Comparison of ENCODE assay signal across 15 cellular contexts in genomic region chr2:241814571-241815476, GRCh38. TPM values are rescaled to one million over a fixed set of nuclear protein-coding genes. Genes with fewer than 3 reads are reported as not detected.
A peak's percentile ranks its signal among the peaks of the same experiment; 100 is the strongest.
DNase-seq lines count a peak whose midpoint lies in the region; ATAC-seq, FAIRE-seq and TF ChIP-seq lines count a peak whose summit lies in the region.
"Had no signal": no experiment of that assay in that cellular context is flagged by ENCODE, and none has a peak within 500 bp of the region (broad histone marks: within the 10 kb centered on the region; RNA-seq: fewer than 3 reads in every experiment).

No MANE protein-coding gene starts in this region.

- H3K27me3 Mint-ChIP-seq in WTC11 (ENCODE audit: low read depth) (no peaks in the 10 kb centered on the region), MCF 10A (ENCODE audit: insufficient read depth, unreplicated experiment) (peaks cover 11% of the 10 kb centered on the region)
- peaks cover 0 to 3% of the 10 kb centered on the region in 2 donors for H3K27me3 Mint-ChIP-seq in natural killer cell treated with Interleukin-12 subunit alpha and Interleukin-12 subunit beta and Interleukin-15 and Interleukin-18, amount 100 ng/mL, for 72 hours
- H3K27me3 Mint-ChIP-seq: stimulated activated naive CD8-positive, alpha-beta T cell treated with anti-CD3 and anti-CD28 coated beads, Interleukin-15, Interleukin-2, amounts not matched to agents 100 ng/mL and 50 ng/mL, for 24 hours had no signal

- CTCF ChIA-PET in WTC11 (lab: Charles Lee): no interaction called here
- CTCF ChIA-PET in HepG2 (lab: Yijun Ruan, JAX; ENCODE audit: low intra/inter-chr PET ratio, low total read pairs): no interaction called here
- CTCF ChIA-PET in MCF 10A (lab: Yijun Ruan, JAX): interaction anchor here (0.5 kb wide), 1 partner anchor 160 kb away, joined by 3 read pairs; no protein-coding TSS in a partner anchor

- no peak for ATAC-seq in Right ventricle myocardium inferior
- ATAC-seq in WTC11: peak; percentile 22
- ATAC-seq in HepG2: peak; percentile 1; the same call in 2 of the 3 replicates
- no peak for ATAC-seq in natural killer cell treated with Interleukin-12 subunit alpha and Interleukin-12 subunit beta and Interleukin-15 and Interleukin-18, amount 100 ng/mL, for 72 hours
- ATAC-seq: foreskin keratinocyte had no signal

- H3K27me3 ChIP-seq in left ventricle myocardium inferior (ENCODE audit: low read depth) (no peaks in the 10 kb centered on the region), HepG2 (ENCODE audit: control insufficient read depth in 1 of 2, insufficient read depth in 2 of 2, low read length in 2 of 2) (no peaks in the 10 kb centered on the region)

- H3K27ac ChIP-seq in left ventricle myocardium inferior (replicated peaks) (no peak overlapping the region), HepG2 (ENCODE audit: extremely low read length, insufficient read depth, low read length) (no peak overlapping the region)
- H3K27ac ChIP-seq: foreskin keratinocyte, prostate gland had no signal

- no peaks in the 10 kb centered on the region for H3K36me3 Mint-ChIP-seq in WTC11
- H3K36me3 Mint-ChIP-seq in MCF 10A (ENCODE audit: insufficient read depth, unreplicated experiment): no peaks in the 10 kb centered on the region
- no peaks in the 10 kb centered on the region for H3K36me3 Mint-ChIP-seq in natural killer cell treated with Interleukin-12 subunit alpha and Interleukin-12 subunit beta and Interleukin-15 and Interleukin-18, amount 100 ng/mL, for 72 hours
- H3K36me3 Mint-ChIP-seq: naive B cell had no signal

- no peak for TF ChIP-seq RAD21 in HepG2 (CRISPR knock-in tag; IDR thresholded peaks at IDR 0.05)

- H3K4me3 Mint-ChIP-seq in WTC11: no peak overlapping the region
- H3K4me3 Mint-ChIP-seq in MCF 10A (ENCODE audit: unreplicated experiment): no peak overlapping the region
- H3K4me3 Mint-ChIP-seq in natural killer cell treated with Interleukin-12 subunit alpha and Interleukin-12 subunit beta and Interleukin-15 and Interleukin-18, amount 100 ng/mL, for 72 hours: no peak overlapping the region
- H3K4me3 Mint-ChIP-seq: stimulated activated naive CD8-positive, alpha-beta T cell treated with anti-CD3 and anti-CD28 coated beads, Interleukin-15, Interleukin-2, amounts not matched to agents 100 ng/mL and 50 ng/mL, for 24 hours had no signal

- 95% methylated on average over 57 of the region's 58 CpGs for WGBS in HepG2 (ENCODE audit: low lambda C conversion rate)

- FAIRE-seq in HepG2 (lab: Jason Lieb, UNC): no peak

- no peaks in the 10 kb centered on the region for H3K36me3 ChIP-seq in left ventricle myocardium inferior
- peaks cover 1 to 6% of the 10 kb centered on the region in 2 experiments; a peak in 3 of 5 replicates for H3K36me3 ChIP-seq in HepG2 (replicated peaks in 1 of 2; ENCODE audit: control insufficient read depth in 1 of 2, insufficient read depth in 2 of 2, low read length in 2 of 2)
- H3K36me3 ChIP-seq: HAP-1, prostate gland had no signal

- no peaks in the 10 kb centered on the region for H3K9me3 ChIP-seq in left ventricle myocardium inferior (replicated peaks)
- H3K9me3 ChIP-seq in HepG2 (ENCODE audit: low read length): no peaks in the 10 kb centered on the region
- H3K9me3 ChIP-seq: HAP-1, prostate gland had no signal

- no peak for TF ChIP-seq POLR2A in HepG2 (IDR thresholded peaks at IDR 0.05; ENCODE audit: insufficient read depth in 1 of 2, low read depth in 2 of 2, low read length in 2 of 2)

- intact Hi-C loops in Right ventricle myocardium inferior (cut with DNase I): no loop called here
- intact Hi-C loops in left ventricle myocardium inferior (cut with micrococcal nuclease): no loop called here
- intact Hi-C loops in HepG2 (cut with micrococcal nuclease; ENCODE audit: unreplicated experiment): no loop called here
- intact Hi-C loops in MCF 10A (cut with micrococcal nuclease): no loop called here

- H3K27ac Mint-ChIP-seq in WTC11: no peak overlapping the region
- no peak overlapping the region for H3K27ac Mint-ChIP-seq in MCF 10A (ENCODE audit: low read depth, unreplicated experiment)
- no peak overlapping the region for H3K27ac Mint-ChIP-seq in natural killer cell treated with Interleukin-12 subunit alpha and Interleukin-12 subunit beta and Interleukin-15 and Interleukin-18, amount 100 ng/mL, for 72 hours
- H3K27ac Mint-ChIP-seq: stimulated activated naive CD8-positive, alpha-beta T cell treated with anti-CD3 and anti-CD28 coated beads, Interleukin-15, Interleukin-2, amounts not matched to agents 100 ng/mL and 50 ng/mL, for 24 hours had no signal

- in situ Hi-C loops in HepG2 (cut with HindIII; ENCODE audit: extremely low pct_ligation_motif_present, low pct_unique_long_range_greater_than_20kb): no loop called here

- peaks cover 10% of the 10 kb centered on the region; the same call in 1 of the 2 replicates for H4K20me1 ChIP-seq in HepG2 (ENCODE audit: insufficient read depth, low read length)

- no peak overlapping the region for H2AFZ ChIP-seq in HepG2 (ENCODE audit: low read length)

- no TSS peak for BruUV-seq in HepG2 (replicated peaks; lab: Mats Ljungman, UMichigan)
- BruUV-seq in MCF 10A (replicated peaks; lab: Mats Ljungman, UMichigan): no TSS peak

- DNase-seq in Right ventricle myocardium inferior (ENCODE audit: missing footprints) (peak; percentile 63), left ventricle myocardium inferior (no peak), WTC11 (ENCODE audit: low spot score) (no peak), HepG2 (ENCODE audit: low spot score) (no peak), ureter (ENCODE audit: low spot score) (peak; percentile 37), globus pallidus (ENCODE audit: low spot score) (no peak), MCF 10A (ENCODE audit: unreplicated experiment) (no peak)
- DNase-seq in natural killer cell treated with Interleukin-12 subunit alpha and Interleukin-12 subunit beta and Interleukin-15 and Interleukin-18, amount 100 ng/mL, for 72 hours (ENCODE audit: low spot score): no peak
- DNase-seq: foreskin keratinocyte, naive B cell, NCI-H2029 treated with DMSO at 0.1 percent for 48 hours had no signal

- H3K4me1 Mint-ChIP-seq in WTC11 (no peaks in the 10 kb centered on the region), MCF 10A (ENCODE audit: insufficient read depth, unreplicated experiment) (no peaks in the 10 kb centered on the region)
- peaks cover 8% of the 10 kb centered on the region in 2 donors for H3K4me1 Mint-ChIP-seq in natural killer cell treated with Interleukin-12 subunit alpha and Interleukin-12 subunit beta and Interleukin-15 and Interleukin-18, amount 100 ng/mL, for 72 hours (ENCODE audit: low read depth in 2 of 2)

- H3K79me2 ChIP-seq in HepG2 (ENCODE audit: insufficient read depth, low read length): peaks cover 33% of the 10 kb centered on the region

- no peaks in the 10 kb centered on the region for H3K9me3 Mint-ChIP-seq in WTC11
- no peaks in the 10 kb centered on the region for H3K9me3 Mint-ChIP-seq in MCF 10A (ENCODE audit: unreplicated experiment)
- H3K9me3 Mint-ChIP-seq in natural killer cell treated with Interleukin-12 subunit alpha and Interleukin-12 subunit beta and Interleukin-15 and Interleukin-18, amount 100 ng/mL, for 72 hours: no peaks in the 10 kb centered on the region
- H3K9me3 Mint-ChIP-seq: naive B cell; stimulated activated naive CD8-positive, alpha-beta T cell treated with anti-CD3 and anti-CD28 coated beads, Interleukin-15, Interleukin-2, amounts not matched to agents 100 ng/mL and 50 ng/mL, for 24 hours had no signal

- H3K4me3 ChIP-seq in left ventricle myocardium inferior: no peak overlapping the region
- H3K4me3 ChIP-seq in HepG2 (replicated peaks in 1 of 3; ENCODE audit: insufficient read depth in 1 of 3, low read depth in 2 of 3, low read length in 3 of 3): no peak overlapping the region
- H3K4me3 ChIP-seq: HAP-1, lung, prostate gland had no signal

- no peak for TF ChIP-seq CTCF in left ventricle myocardium inferior (IDR thresholded peaks at IDR 0.05; ENCODE audit: borderline replicate concordance)
- TF ChIP-seq CTCF in WTC11 (IDR thresholded peaks at IDR 0.05): no peak
- no peak for TF ChIP-seq CTCF in HepG2 (CRISPR knock-in tag; IDR thresholded peaks at IDR 0.05)
- TF ChIP-seq CTCF in MCF 10A (IDR thresholded peaks at IDR 0.05; ENCODE audit: unreplicated experiment): no peak

- POLR2A ChIA-PET in WTC11 (lab: Charles Lee): no interaction called here
- POLR2A ChIA-PET in HepG2 (lab: Yijun Ruan, JAX): interaction anchor here (1.3 kb wide), 1 partner anchor 45 kb away, joined by 3 read pairs; no protein-coding TSS in a partner anchor
- POLR2A ChIA-PET in MCF 10A (lab: Yijun Ruan, JAX): no interaction called here

- no peak overlapping the region for H3K9ac ChIP-seq in HepG2 (ENCODE audit: insufficient read depth, low read depth, low read length)

- H3K4me2 ChIP-seq in HepG2 (ENCODE audit: low read depth, low read length): no peak overlapping the region

- H3K4me1 ChIP-seq in left ventricle myocardium inferior (peaks cover 28% of the 10 kb centered on the region), HepG2 (ENCODE audit: insufficient read depth, low read length) (peaks cover 54% of the 10 kb centered on the region)
- H3K4me1 ChIP-seq: foreskin keratinocyte, HAP-1, prostate gland had no signal

- TF ChIP-seq EP300 in HepG2 (IDR thresholded peaks at IDR 0.05; ENCODE audit: low read depth in 2 of 2, low read length in 2 of 2): no peak
- no peak for TF ChIP-seq EP300 in HepG2 (CRISPR knock-in tag; IDR thresholded peaks at IDR 0.05; ENCODE audit: borderline replicate concordance)

RNA-seq across cellular contexts. Expression of gene NEU4, which starts 5.8 kb away (rescaled TPM):
- total RNA-seq in Right ventricle myocardium inferior (0.30 TPM), left ventricle myocardium inferior (not detected), WTC11 (2021) (2.2 to 4.1 TPM (median 3.0 TPM) in 3 replicates), HepG2 (2016; rRNA removed; fragmentation: Illumina TruSeq; extraction: Trizol) (104 and 107 TPM in 2 replicates), ureter (0.49 TPM), MCF 10A (2022) (not detected in 2 replicates)
- total RNA-seq in HepG2 (2016; cell fraction: cytosol; rRNA removed; fragmentation: Illumina TruSeq; extraction: Trizol; ENCODE audit: low read depth): 27.0 and 30.1 TPM in 2 replicates
- total RNA-seq in HepG2 (2016; cell fraction: insoluble cytoplasmic fraction; rRNA removed; fragmentation: Illumina TruSeq; extraction: Trizol): 108 and 118 TPM in 2 replicates
- total RNA-seq in HepG2 (2016; cell fraction: membrane; rRNA removed; fragmentation: Illumina TruSeq; extraction: Trizol): 67.8 and 70.6 TPM in 2 replicates
- 43.9 and 53.0 TPM in 2 replicates for total RNA-seq in HepG2 (2016; cell fraction: nucleus; rRNA removed; fragmentation: Illumina TruSeq; extraction: Trizol)
- 53.5 and 71.4 TPM in 2 replicates for polyA plus RNA-seq in HepG2 (2011; rRNA removed)
- polyA plus RNA-seq in HepG2 (2011; cell fraction: cytosol; rRNA removed): 52.8 and 126 TPM in 2 replicates
- 167 and 187 TPM in 2 replicates for polyA plus RNA-seq in HepG2 (2011; cell fraction: nucleus; rRNA removed)
- 34.5 and 40.6 TPM in 2 replicates for polyA plus RNA-seq in HepG2 (2012)
- 23.8 and 25.7 TPM in 2 replicates for polyA plus RNA-seq in HepG2 (2016; cell fraction: cytosol; fragmentation: Illumina TruSeq; extraction: Trizol; ENCODE audit: low read depth)
- polyA plus RNA-seq in HepG2 (2016; cell fraction: insoluble cytoplasmic fraction; fragmentation: Illumina TruSeq; extraction: Trizol; ENCODE audit: low read depth): 96.8 and 121 TPM in 2 replicates
- polyA plus RNA-seq in HepG2 (2016; cell fraction: membrane; fragmentation: Illumina TruSeq; extraction: Trizol; ENCODE audit: low read depth): 48.5 and 51.3 TPM in 2 replicates
- polyA plus RNA-seq in HepG2 (2016; cell fraction: nucleus; fragmentation: Illumina TruSeq; extraction: Trizol; ENCODE audit: insufficient read depth, low read depth): 84.0 and 95.2 TPM in 2 replicates
- 114 TPM in 1 of 2 replicates, not detected in the other for polyA minus RNA-seq in HepG2 (2011; rRNA and poly(A)+ RNA removed; ENCODE audit: low replicate concordance)
- 45.5 and 50.7 TPM in 2 replicates for polyA minus RNA-seq in HepG2 (2011; cell fraction: cytosol; rRNA and poly(A)+ RNA removed)
- polyA minus RNA-seq in HepG2 (2011; cell fraction: nucleus; rRNA and poly(A)+ RNA removed): 32.4 and 35.0 TPM in 2 replicates
- 1 to 10 TPM in 1 of 2 donors, under 1 TPM in 1; 0.86 to 3.8 TPM for total RNA-seq in natural killer cell treated with Interleukin-12 subunit alpha and Interleukin-12 subunit beta and Interleukin-15 and Interleukin-18, amount 100 ng/mL, for 72 hours
- total RNA-seq: foreskin keratinocyte had no signal
- polyA plus RNA-seq: foreskin keratinocyte had no signal

RNA-seq across cellular contexts. Expression of gene GAL3ST2, which starts 38.2 kb away (rescaled TPM):
- total RNA-seq in Right ventricle myocardium inferior (not detected), left ventricle myocardium inferior (not detected), WTC11 (2021) (0.73 to 0.98 TPM (median 0.78 TPM) in 3 replicates), HepG2 (2016; rRNA removed; fragmentation: Illumina TruSeq; extraction: Trizol) (0.20 and 0.72 TPM in 2 replicates), ureter (0.47 TPM), MCF 10A (2022) (0.37 TPM in 1 of 2 replicates, not detected in the other)
- 0.30 TPM in 1 of 2 replicates, not detected in the other for total RNA-seq in HepG2 (2016; cell fraction: cytosol; rRNA removed; fragmentation: Illumina TruSeq; extraction: Trizol; ENCODE audit: low read depth)
- 0.32 and 0.36 TPM in 2 replicates for total RNA-seq in HepG2 (2016; cell fraction: insoluble cytoplasmic fraction; rRNA removed; fragmentation: Illumina TruSeq; extraction: Trizol)
- total RNA-seq in HepG2 (2016; cell fraction: membrane; rRNA removed; fragmentation: Illumina TruSeq; extraction: Trizol): 0.34 and 0.52 TPM in 2 replicates
- 0.72 and 0.75 TPM in 2 replicates for total RNA-seq in HepG2 (2016; cell fraction: nucleus; rRNA removed; fragmentation: Illumina TruSeq; extraction: Trizol)
- 0.17 and 0.30 TPM in 2 replicates for polyA plus RNA-seq in HepG2 (2011; rRNA removed)
- polyA plus RNA-seq in HepG2 (2011; cell fraction: cytosol; rRNA removed): 0.14 and 0.27 TPM in 2 replicates
- polyA plus RNA-seq in HepG2 (2011; cell fraction: nucleus; rRNA removed): 4.0 and 5.9 TPM in 2 replicates
- 0.87 and 1.1 TPM in 2 replicates for polyA plus RNA-seq in HepG2 (2012)
- polyA plus RNA-seq in HepG2 (2016; cell fraction: cytosol; fragmentation: Illumina TruSeq; extraction: Trizol; ENCODE audit: low read depth): 0.07 TPM in 1 of 2 replicates, not detected in the other
- polyA plus RNA-seq in HepG2 (2016; cell fraction: insoluble cytoplasmic fraction; fragmentation: Illumina TruSeq; extraction: Trizol; ENCODE audit: low read depth): 0.29 and 0.79 TPM in 2 replicates
- 0.31 and 0.40 TPM in 2 replicates for polyA plus RNA-seq in HepG2 (2016; cell fraction: membrane; fragmentation: Illumina TruSeq; extraction: Trizol; ENCODE audit: low read depth)
- 2.5 and 3.4 TPM in 2 replicates for polyA plus RNA-seq in HepG2 (2016; cell fraction: nucleus; fragmentation: Illumina TruSeq; extraction: Trizol; ENCODE audit: insufficient read depth, low read depth)
- 2.6 TPM in 1 of 2 replicates, not detected in the other for polyA minus RNA-seq in HepG2 (2011; rRNA and poly(A)+ RNA removed; ENCODE audit: low replicate concordance)
- 1.1 and 1.4 TPM in 2 replicates for polyA minus RNA-seq in HepG2 (2011; cell fraction: cytosol; rRNA and poly(A)+ RNA removed)
- 1.9 and 2.1 TPM in 2 replicates for polyA minus RNA-seq in HepG2 (2011; cell fraction: nucleus; rRNA and poly(A)+ RNA removed)
- 1 to 10 TPM in 1 of 2 donors, under 1 TPM in 1; 0.83 to 2.8 TPM for total RNA-seq in natural killer cell treated with Interleukin-12 subunit alpha and Interleukin-12 subunit beta and Interleukin-15 and Interleukin-18, amount 100 ng/mL, for 72 hours
- total RNA-seq: foreskin keratinocyte had no signal
- polyA plus RNA-seq: foreskin keratinocyte, lung had no signal

RNA-seq across cellular contexts. Expression of gene PDCD1, which starts 43.9 kb away (rescaled TPM):
- total RNA-seq in Right ventricle myocardium inferior (1.2 TPM), left ventricle myocardium inferior (3.3 TPM), WTC11 (2021) (0.25 to 0.52 TPM (median 0.30 TPM) in 3 replicates), HepG2 (2016; rRNA removed; fragmentation: Illumina TruSeq; extraction: Trizol) (not detected in 2 replicates), ureter (0.57 TPM), MCF 10A (2022) (not detected in 2 replicates)
- not detected in 2 replicates for total RNA-seq in HepG2 (2016; cell fraction: cytosol; rRNA removed; fragmentation: Illumina TruSeq; extraction: Trizol; ENCODE audit: low read depth)
- total RNA-seq in HepG2 (2016; cell fraction: insoluble cytoplasmic fraction; rRNA removed; fragmentation: Illumina TruSeq; extraction: Trizol): 0.11 TPM in 1 of 2 replicates, not detected in the other
- 0.09 TPM in 1 of 2 replicates, not detected in the other for total RNA-seq in HepG2 (2016; cell fraction: membrane; rRNA removed; fragmentation: Illumina TruSeq; extraction: Trizol)
- 0.59 TPM in 1 of 2 replicates, not detected in the other for total RNA-seq in HepG2 (2016; cell fraction: nucleus; rRNA removed; fragmentation: Illumina TruSeq; extraction: Trizol)
- 0.04 and 0.31 TPM in 2 replicates for polyA plus RNA-seq in HepG2 (2011; rRNA removed)
- polyA plus RNA-seq in HepG2 (2011; cell fraction: cytosol; rRNA removed): 0.15 and 0.24 TPM in 2 replicates
- 0.18 and 0.19 TPM in 2 replicates for polyA plus RNA-seq in HepG2 (2011; cell fraction: nucleus; rRNA removed)
- polyA plus RNA-seq in HepG2 (2012): not detected in 2 replicates
- polyA plus RNA-seq in HepG2 (2016; cell fraction: cytosol; fragmentation: Illumina TruSeq; extraction: Trizol; ENCODE audit: low read depth): 0.41 TPM in 1 of 2 replicates, not detected in the other
- polyA plus RNA-seq in HepG2 (2016; cell fraction: insoluble cytoplasmic fraction; fragmentation: Illumina TruSeq; extraction: Trizol; ENCODE audit: low read depth): not detected in 2 replicates
- polyA plus RNA-seq in HepG2 (2016; cell fraction: membrane; fragmentation: Illumina TruSeq; extraction: Trizol; ENCODE audit: low read depth): not detected in 2 replicates
- not detected in 2 replicates for polyA plus RNA-seq in HepG2 (2016; cell fraction: nucleus; fragmentation: Illumina TruSeq; extraction: Trizol; ENCODE audit: insufficient read depth, low read depth)
- 0.70 TPM in 1 of 2 replicates, not detected in the other for polyA minus RNA-seq in HepG2 (2011; rRNA and poly(A)+ RNA removed; ENCODE audit: low replicate concordance)
- polyA minus RNA-seq in HepG2 (2011; cell fraction: cytosol; rRNA and poly(A)+ RNA removed): not detected in 2 replicates
- not detected in 2 replicates for polyA minus RNA-seq in HepG2 (2011; cell fraction: nucleus; rRNA and poly(A)+ RNA removed)
- total RNA-seq in natural killer cell treated with Interleukin-12 subunit alpha and Interleukin-12 subunit beta and Interleukin-15 and Interleukin-18, amount 100 ng/mL, for 72 hours: under 1 TPM; 0.78 to 0.89 TPM
- total RNA-seq: foreskin keratinocyte had no signal
- polyA plus RNA-seq: foreskin keratinocyte had no signal

RNA-seq across cellular contexts. Expression of gene RTP5, which starts 54.7 kb away (rescaled TPM):
- total RNA-seq in Right ventricle myocardium inferior: not detected
- total RNA-seq in left ventricle myocardium inferior: not detected
- total RNA-seq in WTC11 (2021): not detected in 3 replicates
- not detected in 2 replicates for total RNA-seq in HepG2 (2016; rRNA removed; fragmentation: Illumina TruSeq; extraction: Trizol)
- total RNA-seq in HepG2 (2016; cell fraction: cytosol; rRNA removed; fragmentation: Illumina TruSeq; extraction: Trizol; ENCODE audit: low read depth): not detected in 2 replicates
- not detected in 2 replicates for total RNA-seq in HepG2 (2016; cell fraction: insoluble cytoplasmic fraction; rRNA removed; fragmentation: Illumina TruSeq; extraction: Trizol)
- not detected in 2 replicates for total RNA-seq in HepG2 (2016; cell fraction: membrane; rRNA removed; fragmentation: Illumina TruSeq; extraction: Trizol)
- not detected in 2 replicates for total RNA-seq in HepG2 (2016; cell fraction: nucleus; rRNA removed; fragmentation: Illumina TruSeq; extraction: Trizol)
- polyA plus RNA-seq in HepG2 (2011; rRNA removed): not detected in 2 replicates
- not detected in 2 replicates for polyA plus RNA-seq in HepG2 (2011; cell fraction: cytosol; rRNA removed)
- not detected in 2 replicates for polyA plus RNA-seq in HepG2 (2011; cell fraction: nucleus; rRNA removed)
- not detected in 2 replicates for polyA plus RNA-seq in HepG2 (2012)
- not detected in 2 replicates for polyA plus RNA-seq in HepG2 (2016; cell fraction: cytosol; fragmentation: Illumina TruSeq; extraction: Trizol; ENCODE audit: low read depth)
- polyA plus RNA-seq in HepG2 (2016; cell fraction: insoluble cytoplasmic fraction; fragmentation: Illumina TruSeq; extraction: Trizol; ENCODE audit: low read depth): not detected in 2 replicates
- polyA plus RNA-seq in HepG2 (2016; cell fraction: membrane; fragmentation: Illumina TruSeq; extraction: Trizol; ENCODE audit: low read depth): not detected in 2 replicates
- polyA plus RNA-seq in HepG2 (2016; cell fraction: nucleus; fragmentation: Illumina TruSeq; extraction: Trizol; ENCODE audit: insufficient read depth, low read depth): not detected in 2 replicates
- not detected in 2 replicates for polyA minus RNA-seq in HepG2 (2011; rRNA and poly(A)+ RNA removed; ENCODE audit: low replicate concordance)
- polyA minus RNA-seq in HepG2 (2011; cell fraction: cytosol; rRNA and poly(A)+ RNA removed): not detected in 2 replicates
- not detected in 2 replicates for polyA minus RNA-seq in HepG2 (2011; cell fraction: nucleus; rRNA and poly(A)+ RNA removed)
- 0.21 TPM for total RNA-seq in ureter
- not detected in 2 replicates for total RNA-seq in MCF 10A (2022)
- total RNA-seq in natural killer cell treated with Interleukin-12 subunit alpha and Interleukin-12 subunit beta and Interleukin-15 and Interleukin-18, amount 100 ng/mL, for 72 hours: not detected
- total RNA-seq: foreskin keratinocyte had no signal
- polyA plus RNA-seq: foreskin keratinocyte had no signal

Comparison
In these comparisons a context has a peak if more than half of its experiments do, and no peak if none do; other contexts are left out.
1. DNase-seq: peak in Right ventricle myocardium inferior (single experiment) and ureter (single experiment); none in left ventricle myocardium inferior (single experiment), WTC11 (single experiment), HepG2 (single experiment), globus pallidus (single experiment), MCF 10A (single experiment) and natural killer cell treated with Interleukin-12 subunit alpha and Interleukin-12 subunit beta and Interleukin-15 and Interleukin-18, amount 100 ng/mL, for 72 hours (single experiment).
2. ATAC-seq: peak in WTC11 (single experiment) and HepG2 (single experiment); none in Right ventricle myocardium inferior (single experiment) and natural killer cell treated with Interleukin-12 subunit alpha and Interleukin-12 subunit beta and Interleukin-15 and Interleukin-18, amount 100 ng/mL, for 72 hours (0 of 2).